ENCODE assay signal across 17 cellular contexts in the genomic region with DNA sequence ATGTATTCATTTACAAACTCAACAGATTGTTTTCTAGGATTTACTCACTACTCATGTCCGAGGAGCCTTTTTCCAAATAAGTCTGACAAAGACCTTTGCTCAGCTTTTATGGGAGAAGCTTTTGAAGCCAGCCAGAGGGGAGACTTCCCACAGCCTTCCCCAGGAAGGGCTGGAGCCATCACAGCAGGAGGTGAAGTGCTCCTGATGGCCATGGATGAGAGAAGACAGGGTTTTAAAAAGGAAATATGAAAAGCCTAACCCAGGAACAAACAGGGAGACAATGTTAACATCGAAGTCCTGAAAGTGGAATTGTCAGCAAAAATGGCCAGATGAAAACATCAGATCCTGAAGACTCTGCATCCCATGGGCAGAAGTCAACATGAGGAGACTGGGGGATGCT. TPM values are rescaled to one million over a fixed set of nuclear protein-coding genes. Genes with fewer than 3 reads are reported as not detected.
DNase-seq lines count a peak whose midpoint lies in the region; ATAC-seq lines count a peak whose summit lies in the region.
"Had no signal": no experiment of that assay in that cellular context is flagged by ENCODE, and none has a peak within 500 bp of the region (broad histone marks: within the 10 kb centered on the region; RNA-seq: fewer than 3 reads in every experiment).

No MANE protein-coding gene starts in this region.

- H3K9me3 Mint-ChIP-seq in activated CD8-positive, alpha-beta memory T cell treated with anti-CD3 and anti-CD28 coated beads, Interleukin-2, amount 10 ng/mL, durations not matched to agents 7 days and 5 days (ENCODE audit: low read depth), result no peaks in the 10 kb centered on the region
- no peaks in the 10 kb centered on the region for H3K9me3 Mint-ChIP-seq in activated naive CD8-positive, alpha-beta T cell treated with anti-CD3 and anti-CD28 coated beads, Interleukin-2, amount 50 U/mL, for 24 hours
- H3K9me3 Mint-ChIP-seq in stimulated activated effector memory CD8-positive, alpha-beta T cell treated with anti-CD3 and anti-CD28 coated beads, Interleukin-12 subunit alpha, Interleukin-12 subunit beta, amount 100 ng/mL, for 72 hours, result no peaks in the 10 kb centered on the region

- peak overlapping the region; percentile 71 for H3K27ac Mint-ChIP-seq in activated CD8-positive, alpha-beta memory T cell treated with anti-CD3 and anti-CD28 coated beads, Interleukin-2, amount 10 ng/mL, durations not matched to agents 7 days and 5 days
- H3K27ac Mint-ChIP-seq in activated naive CD8-positive, alpha-beta T cell treated with anti-CD3 and anti-CD28 coated beads, Interleukin-2, amount 50 U/mL, for 24 hours, result peak overlapping the region; percentile 89
- peak overlapping the region; percentile 33 for H3K27ac Mint-ChIP-seq in stimulated activated effector memory CD8-positive, alpha-beta T cell treated with anti-CD3 and anti-CD28 coated beads, Interleukin-12 subunit alpha, Interleukin-12 subunit beta, amount 100 ng/mL, for 72 hours

- no peaks in the 10 kb centered on the region for H3K27me3 Mint-ChIP-seq in activated CD8-positive, alpha-beta memory T cell treated with anti-CD3 and anti-CD28 coated beads, Interleukin-2, amount 10 ng/mL, durations not matched to agents 7 days and 5 days
- H3K27me3 Mint-ChIP-seq in activated naive CD8-positive, alpha-beta T cell treated with anti-CD3 and anti-CD28 coated beads, Interleukin-2, amount 50 U/mL, for 24 hours, result no peaks in the 10 kb centered on the region

- DNase-seq in activated CD8-positive, alpha-beta memory T cell treated with anti-CD3 and anti-CD28 coated beads, Interleukin-2, amount 10 ng/mL, durations not matched to agents 7 days and 5 days, result no peak
- no peak for DNase-seq in activated CD8-positive, alpha-beta memory T cell treated with anti-CD3 and anti-CD28 coated beads for 24 hours
- DNase-seq in KG1 (lab: John Stamatoyannopoulos, UW) (peak; percentile 80), SW 1271 (lab: John Stamatoyannopoulos, UW) (no peak)
- no peak for DNase-seq in activated naive CD8-positive, alpha-beta T cell treated with anti-CD3 and anti-CD28 coated beads, Interleukin-2, amount 50 U/mL, for 24 hours
- DNase-seq in stimulated activated effector memory CD8-positive, alpha-beta T cell treated with anti-CD3 and anti-CD28 coated beads, Interleukin-12 subunit alpha, Interleukin-12 subunit beta, amount 100 ng/mL, for 72 hours (ENCODE audit: low spot score in 2 of 2), result no peak
- no peak for DNase-seq in stimulated activated CD4-positive, alpha-beta T cell treated with anti-CD3 and anti-CD28 coated beads, Interleukin-4, amount 100 ng/mL, for 1 hour
- DNase-seq: amygdala; DMS53; kidney; NCI-H1048; NCI-H446 treated with DMSO at 0.1 percent for 48 hours; stimulated activated CD4-positive, alpha-beta T cell treated with anti-CD3 and anti-CD28 coated beads, Interleukin-15, amount 100 ng/mL, for 24 hours; T-helper 9 cell; transverse colon had no signal

- no peak overlapping the region for H3K4me3 Mint-ChIP-seq in activated CD8-positive, alpha-beta memory T cell treated with anti-CD3 and anti-CD28 coated beads, Interleukin-2, amount 10 ng/mL, durations not matched to agents 7 days and 5 days
- H3K4me3 Mint-ChIP-seq in activated naive CD8-positive, alpha-beta T cell treated with anti-CD3 and anti-CD28 coated beads, Interleukin-2, amount 50 U/mL, for 24 hours, result peak overlapping the region; percentile 64
- peak overlapping the region; percentile 28 for H3K4me3 Mint-ChIP-seq in stimulated activated effector memory CD8-positive, alpha-beta T cell treated with anti-CD3 and anti-CD28 coated beads, Interleukin-12 subunit alpha, Interleukin-12 subunit beta, amount 100 ng/mL, for 72 hours

- H3K4me1 Mint-ChIP-seq in activated CD8-positive, alpha-beta memory T cell treated with anti-CD3 and anti-CD28 coated beads, Interleukin-2, amount 10 ng/mL, durations not matched to agents 7 days and 5 days, result peaks cover 81% of the 10 kb centered on the region
- H3K4me1 Mint-ChIP-seq in activated naive CD8-positive, alpha-beta T cell treated with anti-CD3 and anti-CD28 coated beads, Interleukin-2, amount 50 U/mL, for 24 hours, result peaks cover 96% of the 10 kb centered on the region
- peaks cover 72% of the 10 kb centered on the region for H3K4me1 Mint-ChIP-seq in stimulated activated effector memory CD8-positive, alpha-beta T cell treated with anti-CD3 and anti-CD28 coated beads, Interleukin-12 subunit alpha, Interleukin-12 subunit beta, amount 100 ng/mL, for 72 hours

- CTCF ChIA-PET in activated CD8-positive, alpha-beta memory T cell treated with anti-CD3 and anti-CD28 coated beads, Interleukin-2, amount 10 ng/mL, durations not matched to agents 7 days and 5 days (lab: Charles Lee), result interaction anchor here (1.1 to 6.3 kb wide), 4 partner anchors 13 to 47 kb away, joined by 3 to 42 read pairs (median 4); partner anchors contain the start of gene TAGAP

- no peak for ATAC-seq in activated CD8-positive, alpha-beta memory T cell treated with anti-CD3 and anti-CD28 coated beads, Interleukin-2, amount 10 ng/mL, durations not matched to agents 7 days and 5 days
- ATAC-seq in activated naive CD8-positive, alpha-beta T cell treated with anti-CD3 and anti-CD28 coated beads, Interleukin-2, amount 50 U/mL, for 24 hours, result no peak
- ATAC-seq in stimulated activated effector memory CD8-positive, alpha-beta T cell treated with anti-CD3 and anti-CD28 coated beads, Interleukin-12 subunit alpha, Interleukin-12 subunit beta, amount 100 ng/mL, for 72 hours, result no peak
- ATAC-seq in HG02852 (IDR thresholded peaks at IDR 0.05; ENCODE audit: unreplicated experiment), result no peak

- peaks cover 9% of the 10 kb centered on the region for H3K36me3 Mint-ChIP-seq in activated CD8-positive, alpha-beta memory T cell treated with anti-CD3 and anti-CD28 coated beads, Interleukin-2, amount 10 ng/mL, durations not matched to agents 7 days and 5 days
- H3K36me3 Mint-ChIP-seq in activated naive CD8-positive, alpha-beta T cell treated with anti-CD3 and anti-CD28 coated beads, Interleukin-2, amount 50 U/mL, for 24 hours (ENCODE audit: low read depth), result no peaks in the 10 kb centered on the region
- peaks cover 6% of the 10 kb centered on the region for H3K36me3 Mint-ChIP-seq in stimulated activated effector memory CD8-positive, alpha-beta T cell treated with anti-CD3 and anti-CD28 coated beads, Interleukin-12 subunit alpha, Interleukin-12 subunit beta, amount 100 ng/mL, for 72 hours

RNA-seq across cellular contexts. Expression of gene TAGAP, which starts 11.6 kb away (rescaled TPM):
- total RNA-seq in activated CD8-positive, alpha-beta memory T cell treated with anti-CD3 and anti-CD28 coated beads, Interleukin-2, amount 10 ng/mL, durations not matched to agents 7 days and 5 days, result 10 to 100 TPM; 44.8 to 53.0 TPM
- total RNA-seq: HT1080 had no signal

RNA-seq across cellular contexts. Expression of gene RSPH3, which starts 56.4 kb away (rescaled TPM):
- 1 to 10 TPM; 2.1 TPM for total RNA-seq in activated CD8-positive, alpha-beta memory T cell treated with anti-CD3 and anti-CD28 coated beads, Interleukin-2, amount 10 ng/mL, durations not matched to agents 7 days and 5 days

Comparison
In these comparisons a context has a peak if more than half of its experiments do, and no peak if none do; other contexts are left out.
1. H3K27ac Mint-ChIP-seq: peak in every context shown above with its lines; median percentile 89 in activated naive CD8-positive, alpha-beta T cell treated with anti-CD3 and anti-CD28 coated beads, Interleukin-2, amount 50 U/mL, for 24 hours; 71 in activated CD8-positive, alpha-beta memory T cell treated with anti-CD3 and anti-CD28 coated beads, Interleukin-2, amount 10 ng/mL, durations not matched to agents 7 days and 5 days; 33 in stimulated activated effector memory CD8-positive, alpha-beta T cell treated with anti-CD3 and anti-CD28 coated beads, Interleukin-12 subunit alpha, Interleukin-12 subunit beta, amount 100 ng/mL, for 72 hours.